8 cellular contexts compared by ENCODE assay signal in genomic region chr3:52983336-52983807, GRCh38.
DNase-seq lines count a peak whose midpoint lies in the region; ATAC-seq and TF ChIP-seq lines count a peak whose summit lies in the region.

No MANE protein-coding gene starts in this region.

- CTCF ChIA-PET in A673 (lab: Charles Lee): no interaction called here

- no TSS peak for BruUV-seq in A673 (replicated peaks; lab: Mats Ljungman, UMichigan)

- ATAC-seq in GM18502 (IDR thresholded peaks at IDR 0.05; ENCODE audit: poor library complexity, unreplicated experiment): peak; percentile 92
- peak; percentile 90 for ATAC-seq in HG02798 (IDR thresholded peaks at IDR 0.05; ENCODE audit: poor library complexity, unreplicated experiment)

- H3K36me3 ChIP-seq in Peyer's patch (no peaks in the 10 kb centered on the region), A673 (ENCODE audit: insufficient read depth, low read length, poor library complexity, severe bottlenecking) (no peaks in the 10 kb centered on the region)

- no peak overlapping the region for H3K4me3 ChIP-seq in Peyer's patch
- no peak overlapping the region for H3K4me3 ChIP-seq in A673 (ENCODE audit: low read depth, low read length, poor library complexity, severe bottlenecking)
- H3K4me3 ChIP-seq in dorsolateral prefrontal cortex: no peak overlapping the region

- intact Hi-C loops in A673 (cut with micrococcal nuclease; ENCODE audit: unreplicated experiment): no loop called here
- intact Hi-C loops in dorsolateral prefrontal cortex (cut with DNase I): no loop called here

- no peak for TF ChIP-seq POLR2A in Peyer's patch (IDR thresholded peaks at IDR 0.05)

- H3K27ac ChIP-seq in Peyer's patch: peak overlapping the region; percentile 46 to 80 (median 66)
- H3K27ac ChIP-seq in A673 (ENCODE audit: low read depth, low read length, poor library complexity, severe bottlenecking): no peak overlapping the region
- H3K27ac ChIP-seq in dorsolateral prefrontal cortex: peak overlapping the region in 7 of 59 donors; percentile 5 to 40 (median 33)

- H3K9me3 ChIP-seq in Peyer's patch (no peaks in the 10 kb centered on the region), A673 (ENCODE audit: low read depth, low read length, poor library complexity, severe bottlenecking) (no peaks in the 10 kb centered on the region)

- TF ChIP-seq CTCF in Peyer's patch (IDR thresholded peaks at IDR 0.05) (no peak), A673 (conservative IDR thresholded peaks at IDR 0.05; ENCODE audit: low read depth, low read length) (no peak), dorsolateral prefrontal cortex (IDR thresholded peaks at IDR 0.05 in 54 of 56, conservative IDR thresholded peaks at IDR 0.05 in 2 of 56; ENCODE audit: low read depth in 1 of 56, partially characterized antibody in 56 of 56) (no peak)

- POLR2A ChIA-PET in A673 (lab: Charles Lee; ENCODE audit: low non-redundant PET): no interaction called here

- DNase-seq in Peyer's patch: peak in 2 of 3 donors; percentile 75 to 85
- peak; percentile 62 for DNase-seq in activated naive CD4-positive, alpha-beta T cell treated with Interleukin-2 at 50 U/mL for 16 hours
- DNase-seq in stimulated activated CD4-positive, alpha-beta T cell treated with anti-CD3 and anti-CD28 coated beads, TNF-alpha, amount 100 ng/mL, for 1 hour (ENCODE audit: low read depth in 3 of 3, low spot score in 1 of 3): peak in 2 of 3 donors; percentile 12 to 17
- DNase-seq in A673 (ENCODE audit: low spot score): no peak
- no peak for DNase-seq in dorsolateral prefrontal cortex
- no peak for DNase-seq in NCI-H2196 (lab: John Stamatoyannopoulos, UW; ENCODE audit: unreplicated experiment)

- H3K4me1 ChIP-seq in Peyer's patch (peaks cover 0 to 6% (median 0%) of the 10 kb centered on the region in 4 donors), A673 (ENCODE audit: insufficient read depth, low read length, poor library complexity, severe bottlenecking) (no peaks in the 10 kb centered on the region)

- no peaks in the 10 kb centered on the region for H3K27me3 ChIP-seq in Peyer's patch
- no peaks in the 10 kb centered on the region for H3K27me3 ChIP-seq in A673 (replicated peaks; ENCODE audit: insufficient read depth, low read depth, low read length, poor library complexity)
- no peaks in the 10 kb centered on the region for H3K27me3 ChIP-seq in dorsolateral prefrontal cortex

Comparison
In these comparisons a context has a peak if more than half of its experiments do, and no peak if none do; other contexts are left out.
1. DNase-seq: peak in Peyer's patch (2 of 3), activated naive CD4-positive, alpha-beta T cell treated with Interleukin-2 at 50 U/mL for 16 hours (single experiment) and stimulated activated CD4-positive, alpha-beta T cell treated with anti-CD3 and anti-CD28 coated beads, TNF-alpha, amount 100 ng/mL, for 1 hour (2 of 3); none in A673 (single experiment), dorsolateral prefrontal cortex (0 of 10) and NCI-H2196 (single experiment).